ENCODE assay signal across 8 cellular contexts in genomic region chr1:21342961-21343838, GRCh38. TPM values are rescaled to one million over a fixed set of nuclear protein-coding genes. Genes with fewer than 3 reads are reported as not detected.
A peak's percentile ranks its signal among the peaks of the same experiment; 100 is the strongest.
DNase-seq lines count a peak whose midpoint lies in the region; ATAC-seq, FAIRE-seq and TF ChIP-seq lines count a peak whose summit lies in the region.

No MANE protein-coding gene starts in this region.

- H3K27ac ChIP-seq in C4-2B (peak overlapping the region; percentile 17; the same call in 1 of the 2 replicates), osteoblast (ENCODE audit: low read depth, low read length) (peak overlapping the region; percentile 3)

- H3K9me3 Mint-ChIP-seq in IgD-negative memory B cell (no peaks in the 10 kb centered on the region), chondrocyte (ENCODE audit: low read depth) (no peaks in the 10 kb centered on the region)

- ATAC-seq in HG03460 (IDR thresholded peaks at IDR 0.05; ENCODE audit: unreplicated experiment): no peak
- no peak for ATAC-seq in HG02885 (IDR thresholded peaks at IDR 0.05; ENCODE audit: poor library complexity, unreplicated experiment)

- no peaks in the 10 kb centered on the region for H3K27me3 ChIP-seq in osteoblast (ENCODE audit: insufficient read depth, low read length)

- H3K36me3 ChIP-seq in osteoblast (ENCODE audit: insufficient read depth, low read length): no peaks in the 10 kb centered on the region

- peaks cover 29 to 36% (median 30%) of the 10 kb centered on the region in 3 donors for H3K4me1 Mint-ChIP-seq in IgD-negative memory B cell
- H3K4me1 Mint-ChIP-seq in chondrocyte (ENCODE audit: low read depth): peaks cover 58% of the 10 kb centered on the region

- TF ChIP-seq CTCF in C4-2B (conservative IDR thresholded peaks at IDR 0.05) (no peak), chondrocyte (IDR thresholded peaks at IDR 0.05) (no peak), osteoblast (IDR thresholded peaks at IDR 0.05; ENCODE audit: extremely low read depth, low read depth, low read length) (no peak)

- H3K36me3 Mint-ChIP-seq in IgD-negative memory B cell (no peaks in the 10 kb centered on the region), chondrocyte (ENCODE audit: low read depth) (no peaks in the 10 kb centered on the region)

- H4K20me1 ChIP-seq in osteoblast (ENCODE audit: insufficient read depth, low read length): peaks cover 5% of the 10 kb centered on the region

- H3K4me1 ChIP-seq in osteoblast (ENCODE audit: insufficient read depth, low read length): peaks cover 39% of the 10 kb centered on the region

- H3K4me3 Mint-ChIP-seq in IgD-negative memory B cell (peak overlapping the region; percentile 87 to 95 (median 92)), chondrocyte (ENCODE audit: unreplicated experiment) (peak overlapping the region; percentile 83)

- peaks cover 64% of the 10 kb centered on the region for H3K79me2 ChIP-seq in osteoblast (ENCODE audit: insufficient read depth, low read length)

- no peak for DNase-seq in chondrocyte (ENCODE audit: low spot score)
- peak; percentile 59 for DNase-seq in osteoblast (ENCODE audit: insufficient read length, low spot score, missing footprints)
- DNase-seq in NK-92 treated with Interleukin-12 subunit alpha and Interleukin-12 subunit beta, amount 100 ng/mL, for 24 hours (lab: John Stamatoyannopoulos, UW): no peak
- DNase-seq in urothelium cell line (ENCODE audit: low spot score): no peak

- no peak for FAIRE-seq in urothelium cell line (lab: Jason Lieb, UNC)

- H3K4me2 ChIP-seq in osteoblast (ENCODE audit: insufficient read depth, low read length): peak overlapping the region; percentile 100

- H3K27ac Mint-ChIP-seq in IgD-negative memory B cell (peak overlapping the region; percentile 85 to 91 (median 88)), chondrocyte (ENCODE audit: unreplicated experiment) (peak overlapping the region; percentile 70)

- H3K27me3 Mint-ChIP-seq in IgD-negative memory B cell (no peaks in the 10 kb centered on the region), chondrocyte (ENCODE audit: low read depth) (no peaks in the 10 kb centered on the region)

- H3K9me3 ChIP-seq in osteoblast (ENCODE audit: low read depth, low read length): no peaks in the 10 kb centered on the region

- H3K4me3 ChIP-seq in osteoblast (ENCODE audit: insufficient read depth, low read length): peak overlapping the region; percentile 32

- no peak overlapping the region for H2AFZ ChIP-seq in osteoblast (ENCODE audit: low read length)

RNA-seq across cellular contexts. Expression of gene ECE1, which starts 52.9 kb away (rescaled TPM):
- polyA plus RNA-seq in IgD-negative memory B cell: 58.6 TPM
- total RNA-seq in chondrocyte (83.7 to 99.2 TPM (median 98.5 TPM) in 3 replicates), osteoblast (32.6 and 34.8 TPM in 2 replicates)
